In genomic region chr1:169109561-169110134, GRCh38 we compare ENCODE assay signal across 8 cellular contexts. TPM values are rescaled to one million over a fixed set of nuclear protein-coding genes. Genes with fewer than 3 reads are reported as not detected.
A peak's percentile ranks its signal among the peaks of the same experiment; 100 is the strongest.
DNase-seq lines count a peak whose midpoint lies in the region; ATAC-seq and TF ChIP-seq lines count a peak whose summit lies in the region.

No MANE protein-coding gene starts in this region.

- intact Hi-C loops in gastrocnemius medialis (cut with DNase I; ENCODE audit: low total_unique reads): loop anchor here (1.0 to 10.0 kb wide), 4 partner anchors 78 to 785 kb away; partner anchors contain the start of gene SCYL3

- H3K27me3 ChIP-seq in gastrocnemius medialis: no peaks in the 10 kb centered on the region

- H3K4me3 ChIP-seq in astrocyte of the cerebellum (ENCODE audit: low read depth, low read length) (peak overlapping the region; percentile 87), gastrocnemius medialis (peak overlapping the region; percentile 65 to 94 (median 77))

- in situ Hi-C loops in astrocyte of the cerebellum (cut with HindIII; ENCODE audit: low sequenced_read_pairs) (loop anchor here (25.0 kb wide), 1 partner anchor 472 kb away; no protein-coding TSS in a partner anchor), gastrocnemius medialis (cut with MboI; ENCODE audit: low sequenced_read_pairs in 4 of 4) (loop anchor here (5.0 to 25.0 kb wide), 8 partner anchors 373 to 1172 kb away; partner anchors contain the start of genes SLC19A2 (in 3 of the 4), DCAF6 (in 1 of the 4) and MPC2 (in 1 of the 4))

- no peaks in the 10 kb centered on the region for H3K9me3 ChIP-seq in gastrocnemius medialis

- H3K4me1 ChIP-seq in gastrocnemius medialis: peaks cover 50% of the 10 kb centered on the region in 2 donors

- H3K27ac ChIP-seq in gastrocnemius medialis: peak overlapping the region; percentile 93 to 99 (median 96)

- TF ChIP-seq CTCF in astrocyte of the cerebellum (IDR thresholded peaks at IDR 0.05; ENCODE audit: low read depth, low read length, missing control alignments) (no peak), gastrocnemius medialis (IDR thresholded peaks at IDR 0.05 in 4 of 5, conservative IDR thresholded peaks at IDR 0.05 in 1 of 5) (no peak)

- H3K36me3 ChIP-seq in gastrocnemius medialis: peaks cover 0 to 43% of the 10 kb centered on the region in 2 donors

- peak; percentile 39 to 78 for TF ChIP-seq POLR2A in gastrocnemius medialis (IDR thresholded peaks at IDR 0.05)

- ATAC-seq in gastrocnemius medialis: peak; percentile 28 to 36

- DNase-seq in ELF-1 (ENCODE audit: low read depth, low spot score): peak; percentile 61
- DNase-seq in NCI-H2081 (lab: John Stamatoyannopoulos, UW): peak; percentile 50 to 84
- peak; percentile 54 for DNase-seq in astrocyte of the cerebellum (ENCODE audit: low read depth)
- peak in 29 of 51 donors; percentile 13 to 81 (median 41) for DNase-seq in hypothalamus (lab: John Stamatoyannopoulos, UW)
- DNase-seq in gastrocnemius medialis: peak; percentile 71 to 82
- no peak for DNase-seq in NK-92 treated with Interleukin-12 subunit alpha and Interleukin-12 subunit beta, amount 100 ng/mL, for 24 hours (lab: John Stamatoyannopoulos, UW)
- no peak for DNase-seq in GOT3 (lab: John Stamatoyannopoulos, UW)
- DNase-seq in NCI-H1930 (lab: John Stamatoyannopoulos, UW): no peak

RNA-seq across cellular contexts. Expression of gene ATP1B1, which starts 3.2 kb away (rescaled TPM):
- 100 to 1,000 TPM; 111 to 377 (median 324) TPM for total RNA-seq in gastrocnemius medialis

Comparison
In these comparisons a context has a peak if more than half of its experiments do, and no peak if none do; other contexts are left out.
1. DNase-seq: peak in ELF-1 (single experiment), NCI-H2081 (2 of 2), astrocyte of the cerebellum (single experiment), hypothalamus (29 of 51) and gastrocnemius medialis (2 of 2); none in NK-92 treated with Interleukin-12 subunit alpha and Interleukin-12 subunit beta, amount 100 ng/mL, for 24 hours (single experiment), GOT3 (single experiment) and NCI-H1930 (0 of 2).